In genomic region chr22:36419912-36420882, GRCh38 we compare ENCODE assay signal across 12 cellular contexts. TPM values are rescaled to one million over a fixed set of nuclear protein-coding genes. Genes with fewer than 3 reads are reported as not detected.
DNase-seq lines count a peak whose midpoint lies in the region; TF ChIP-seq lines count a peak whose summit lies in the region.
"Had no signal": no experiment of that assay in that cellular context is flagged by ENCODE, and none has a peak within 500 bp of the region (broad histone marks: within the 10 kb centered on the region; RNA-seq: fewer than 3 reads in every experiment).

No MANE protein-coding gene starts in this region.

- 93% methylated on average over 18 of the region's 21 CpGs for WGBS in mammary epithelial cell (ENCODE audit: low coverage, missing lambda C conversion rate)

- TF ChIP-seq POLR2A in breast epithelium (IDR thresholded peaks at IDR 0.05), result no peak
- no peak for TF ChIP-seq POLR2A in uterus (IDR thresholded peaks at IDR 0.05)

- H3K4me2 ChIP-seq in mammary epithelial cell (ENCODE audit: insufficient read depth, low read depth, low read length), result no peak overlapping the region

- DNase-seq in breast epithelium (ENCODE audit: low spot score in 2 of 2), result no peak
- no peak for DNase-seq in mammary epithelial cell
- DNase-seq in left ventricle myocardium inferior, result no peak
- DNase-seq in osteocyte (ENCODE audit: extremely low spot score, unreplicated experiment), result no peak
- DNase-seq in uterus, result no peak
- no peak for DNase-seq in iPS-NIHi11 (ENCODE audit: low spot score)
- DNase-seq in NCI-H526 treated with DMSO at 0.1 percent for 48 hours (lab: John Stamatoyannopoulos, UW), result no peak
- DNase-seq in SK-N-DZ (ENCODE audit: low spot score), result no peak
- DNase-seq: activated naive CD4-positive, alpha-beta T cell treated with Interleukin-2 at 50 U/mL for 16 hours; NCI-H748 treated with DMSO at 0.1 percent for 48 hours; T1000 had no signal

- peaks cover 51% of the 10 kb centered on the region for H3K4me1 Mint-ChIP-seq in osteocyte (ENCODE audit: unreplicated experiment)

- in situ Hi-C loops in mammary epithelial cell (cut with MboI; ENCODE audit: low sequenced_read_pairs in 2 of 2), result no loop called here

- no peak overlapping the region for H2AFZ ChIP-seq in mammary epithelial cell (ENCODE audit: low read depth, low read length)

- CTCF ChIA-PET in mammary epithelial cell (lab: Charles Lee; ENCODE audit: low non-redundant PET), result no interaction called here

- no peaks in the 10 kb centered on the region for H3K9me3 Mint-ChIP-seq in osteocyte (ENCODE audit: unreplicated experiment)

- H3K9me3 ChIP-seq in breast epithelium, result no peaks in the 10 kb centered on the region
- H3K9me3 ChIP-seq in mammary epithelial cell (replicated peaks; ENCODE audit: insufficient read depth, low read length), result no peaks in the 10 kb centered on the region
- no peaks in the 10 kb centered on the region for H3K9me3 ChIP-seq in left ventricle myocardium inferior (replicated peaks)
- no peaks in the 10 kb centered on the region for H3K9me3 ChIP-seq in uterus

- dilution Hi-C loops in mammary epithelial cell (cut with HindIII; ENCODE audit: low sequenced_read_pairs), result no loop called here

- H3K9ac ChIP-seq in mammary epithelial cell (ENCODE audit: insufficient read depth, low read length), result no peak overlapping the region

- H3K4me3 ChIP-seq in breast epithelium, result peak overlapping the region in 2 of 3 donors; percentile 30 to 56
- no peak overlapping the region for H3K4me3 ChIP-seq in mammary epithelial cell (replicated peaks in 1 of 3; ENCODE audit: insufficient read depth in 1 of 3, low read depth in 2 of 3, low read length in 3 of 3)
- H3K4me3 ChIP-seq in left ventricle myocardium inferior, result peak overlapping the region; percentile 48
- peak overlapping the region; percentile 14 to 29 for H3K4me3 ChIP-seq in uterus

- H3K79me2 ChIP-seq in mammary epithelial cell (ENCODE audit: insufficient read depth, low read length), result no peaks in the 10 kb centered on the region

- no peaks in the 10 kb centered on the region for H3K27me3 Mint-ChIP-seq in osteocyte (ENCODE audit: unreplicated experiment)

- no peaks in the 10 kb centered on the region for H3K36me3 ChIP-seq in breast epithelium
- no peaks in the 10 kb centered on the region for H3K36me3 ChIP-seq in mammary epithelial cell (ENCODE audit: insufficient read depth, low read length)
- H3K36me3 ChIP-seq in left ventricle myocardium inferior, result no peaks in the 10 kb centered on the region
- no peaks in the 10 kb centered on the region for H3K36me3 ChIP-seq in uterus

- no peaks in the 10 kb centered on the region for H4K20me1 ChIP-seq in mammary epithelial cell (ENCODE audit: insufficient read depth, low read length)

- peak overlapping the region; percentile 90 for H3K27ac Mint-ChIP-seq in osteocyte (ENCODE audit: unreplicated experiment)

- intact Hi-C loops in breast epithelium (cut with DNase I; ENCODE audit: low total_unique reads), result no loop called here
- intact Hi-C loops in mammary epithelial cell (cut with micrococcal nuclease), result no loop called here
- intact Hi-C loops in left ventricle myocardium inferior (cut with micrococcal nuclease), result no loop called here
- intact Hi-C loops in uterus (cut with DNase I; ENCODE audit: low total_unique reads), result no loop called here

- H3K4me3 Mint-ChIP-seq in osteocyte (ENCODE audit: unreplicated experiment), result no peak overlapping the region

- H3K27me3 ChIP-seq in breast epithelium (no peaks in the 10 kb centered on the region), mammary epithelial cell (ENCODE audit: insufficient read depth, low read length) (no peaks in the 10 kb centered on the region), left ventricle myocardium inferior (ENCODE audit: low read depth) (no peaks in the 10 kb centered on the region), uterus (no peaks in the 10 kb centered on the region)

- no TSS peak for BruUV-seq in mammary epithelial cell (replicated peaks; lab: Mats Ljungman, UMichigan)

- H3K4me1 ChIP-seq in breast epithelium, result peaks cover 5 to 7% of the 10 kb centered on the region in 2 donors
- H3K4me1 ChIP-seq in mammary epithelial cell (ENCODE audit: insufficient read depth, low read length), result peaks cover 23% of the 10 kb centered on the region
- H3K4me1 ChIP-seq in left ventricle myocardium inferior, result peaks cover 26% of the 10 kb centered on the region
- no peaks in the 10 kb centered on the region for H3K4me1 ChIP-seq in uterus

- H3K27ac ChIP-seq in breast epithelium (peak overlapping the region; percentile 82 to 89), mammary epithelial cell (ENCODE audit: insufficient read depth, low read depth, low read length) (no peak overlapping the region), left ventricle myocardium inferior (replicated peaks) (peak overlapping the region; percentile 89), uterus (peak overlapping the region; percentile 90 to 96)
- H3K27ac ChIP-seq: epithelial cell of prostate had no signal

- H3K36me3 Mint-ChIP-seq in osteocyte (ENCODE audit: unreplicated experiment), result no peaks in the 10 kb centered on the region

- TF ChIP-seq CTCF in breast epithelium (IDR thresholded peaks at IDR 0.05) (no peak), mammary epithelial cell (conservative IDR thresholded peaks at IDR 0.05 in 1 of 2, IDR thresholded peaks at IDR 0.05 in 1 of 2; ENCODE audit: extremely low read depth in 1 of 2, insufficient read depth in 1 of 2, low read depth in 1 of 2, low read length in 2 of 2) (no peak), left ventricle myocardium inferior (IDR thresholded peaks at IDR 0.05; ENCODE audit: borderline replicate concordance) (no peak), osteocyte (IDR thresholded peaks at IDR 0.05) (no peak), uterus (IDR thresholded peaks at IDR 0.05) (no peak)

RNA-seq across cellular contexts. Expression of gene MYH9, which starts 32.4 kb away (rescaled TPM):
- total RNA-seq in breast epithelium, result 100 to 1,000 TPM; 169 to 392 (median 268) TPM
- 1,000 to 10,000 TPM; 1,183 to 1,246 TPM for total RNA-seq in mammary epithelial cell
- 295 TPM for polyA plus RNA-seq in mammary epithelial cell
- polyA minus RNA-seq in mammary epithelial cell, result 996 TPM
- total RNA-seq in left ventricle myocardium inferior, result 150 TPM
- total RNA-seq in osteocyte, result 938 and 1,044 TPM in 2 replicates
- total RNA-seq in uterus, result 1,000 to 10,000 TPM in 1 of 4 donors, 100 to 1,000 TPM in 3; 215 to 1,171 (median 400) TPM
- 23.5 and 30.9 TPM in 2 replicates for polyA plus RNA-seq in SK-N-DZ (2014; cell fraction: cytosol; rRNA removed)
- 19.9 and 23.2 TPM in 2 replicates for polyA plus RNA-seq in SK-N-DZ (2014; cell fraction: nucleus; rRNA removed)

Comparison
In these comparisons a context has a peak if more than half of its experiments do, and no peak if none do; other contexts are left out.
1. H3K4me3 ChIP-seq: peak in breast epithelium (2 of 3), left ventricle myocardium inferior (single experiment) and uterus (2 of 2); none in mammary epithelial cell (0 of 3).